In the genomic region with DNA sequence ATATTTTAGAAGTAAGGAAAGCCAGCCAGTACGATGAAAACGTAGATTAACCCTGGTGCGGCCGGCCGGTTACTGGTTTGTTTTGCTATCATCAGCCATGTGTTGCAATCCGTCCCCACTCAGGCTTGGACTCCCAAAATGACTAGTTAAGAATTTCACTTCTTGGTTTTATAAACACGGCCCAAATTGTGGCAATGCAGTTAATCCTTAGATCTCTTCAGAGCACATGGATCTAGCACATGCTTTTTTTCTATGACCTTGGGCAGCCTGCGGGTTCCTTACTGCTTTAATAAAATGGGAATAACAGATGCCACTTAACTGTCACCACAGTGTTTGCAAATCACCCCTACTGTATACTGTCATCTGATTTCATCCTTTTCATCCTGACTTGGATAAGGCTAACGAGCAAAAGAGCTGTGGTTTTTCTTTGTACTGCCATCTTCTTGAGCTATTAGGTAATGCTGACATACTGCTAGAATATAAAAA, we compare ENCODE assay signal across 8 cellular contexts. TPM values are rescaled to one million over a fixed set of nuclear protein-coding genes. Genes with fewer than 3 reads are reported as not detected.
DNase-seq lines count a peak whose midpoint lies in the region; ATAC-seq and TF ChIP-seq lines count a peak whose summit lies in the region.

No MANE protein-coding gene starts in this region.

- WGBS in body of pancreas, 2 donors: 1 to 2% methylated on average over 9 of the region's 9 CpGs
- WGBS in stomach, 5 donors: 2% methylated on average over 9 of the region's 9 CpGs

- H3K9me3 ChIP-seq in body of pancreas (no peaks in the 10 kb centered on the region), stomach (no peaks in the 10 kb centered on the region)

- ATAC-seq in body of pancreas: no peak
- ATAC-seq in HG03571 (IDR thresholded peaks at IDR 0.05; ENCODE audit: unreplicated experiment): no peak
- ATAC-seq in HG03460 (IDR thresholded peaks at IDR 0.05; ENCODE audit: unreplicated experiment): no peak

- H3K36me3 ChIP-seq in body of pancreas (replicated peaks in 1 of 2; ENCODE audit: insufficient read depth in 1 of 2, low read depth in 2 of 2): no peaks in the 10 kb centered on the region
- no peaks in the 10 kb centered on the region for H3K36me3 ChIP-seq in stomach

- intact Hi-C loops in body of pancreas (cut with DNase I): no loop called here
- intact Hi-C loops in stomach (cut with DNase I; ENCODE audit: low total_unique reads): no loop called here

- H3K27ac ChIP-seq in body of pancreas (peak overlapping the region; percentile 97 to 100 (median 98)), stomach (peak overlapping the region; percentile 96 to 100 (median 99))

- peak in 1 of 7 experiments; percentile 14 for TF ChIP-seq CTCF in body of pancreas (IDR thresholded peaks at IDR 0.05)
- no peak for TF ChIP-seq CTCF in stomach (IDR thresholded peaks at IDR 0.05)

- H3K27me3 ChIP-seq in body of pancreas (no peaks in the 10 kb centered on the region), stomach (no peaks in the 10 kb centered on the region)

- no peaks in the 10 kb centered on the region for H3K9me3 Mint-ChIP-seq in activated naive CD4-positive, alpha-beta T cell treated with anti-CD3 and anti-CD28 coated beads, Interleukin-2, amount 50 U/mL, for 24 hours

- H3K27me3 Mint-ChIP-seq in activated naive CD4-positive, alpha-beta T cell treated with anti-CD3 and anti-CD28 coated beads, Interleukin-2, amount 50 U/mL, for 24 hours: no peaks in the 10 kb centered on the region

- H3K36me3 Mint-ChIP-seq in activated naive CD4-positive, alpha-beta T cell treated with anti-CD3 and anti-CD28 coated beads, Interleukin-2, amount 50 U/mL, for 24 hours: peaks cover 25% of the 10 kb centered on the region

- peak overlapping the region; percentile 99 for H3K4me3 Mint-ChIP-seq in activated naive CD4-positive, alpha-beta T cell treated with anti-CD3 and anti-CD28 coated beads, Interleukin-2, amount 50 U/mL, for 24 hours

- peak overlapping the region in 1 of 2 donors; percentile 47 for H3K4me3 ChIP-seq in body of pancreas
- H3K4me3 ChIP-seq in stomach: peak overlapping the region; percentile 57 to 90 (median 82)

- peaks cover 72% of the 10 kb centered on the region for H3K4me1 Mint-ChIP-seq in activated naive CD4-positive, alpha-beta T cell treated with anti-CD3 and anti-CD28 coated beads, Interleukin-2, amount 50 U/mL, for 24 hours

- TF ChIP-seq POLR2A in body of pancreas (IDR thresholded peaks at IDR 0.05) (no peak), stomach (IDR thresholded peaks at IDR 0.05) (no peak)

- no peak for DNase-seq in activated naive CD4-positive, alpha-beta T cell (lab: John Stamatoyannopoulos, UW)
- DNase-seq in NCI-H524 (lab: John Stamatoyannopoulos, UW): peak; percentile 22 to 83
- DNase-seq in body of pancreas: peak in 3 of 4 donors; percentile 13 to 22 (median 15)
- peak; percentile 8 for DNase-seq in kidney tubule cell (ENCODE audit: low spot score)
- DNase-seq in stomach: no peak

- H3K4me1 ChIP-seq in body of pancreas: peaks cover 31% of the 10 kb centered on the region
- peaks cover 14 to 46% (median 31%) of the 10 kb centered on the region in 4 donors for H3K4me1 ChIP-seq in stomach

- H3K27ac Mint-ChIP-seq in activated naive CD4-positive, alpha-beta T cell treated with anti-CD3 and anti-CD28 coated beads, Interleukin-2, amount 50 U/mL, for 24 hours: peak overlapping the region; percentile 99

- TF ChIP-seq EP300 in stomach (IDR thresholded peaks at IDR 0.05): no peak

RNA-seq across cellular contexts. Expression of a gene that starts 1.5 kb away (rescaled TPM):
- 10 to 100 TPM; 39.7 to 58.3 TPM for total RNA-seq in body of pancreas
- 100 to 1,000 TPM in 2 of 5 donors, 10 to 100 TPM in 3; 24.5 to 123 (median 42.6) TPM for total RNA-seq in stomach
- 10 to 100 TPM; 20.2 to 27.8 (median 25.3) TPM for polyA plus RNA-seq in stomach

Comparison
In these comparisons a context has a peak if more than half of its experiments do, and no peak if none do; other contexts are left out.
1. DNase-seq: peak in NCI-H524 (2 of 2), body of pancreas (3 of 4) and kidney tubule cell (single experiment); none in activated naive CD4-positive, alpha-beta T cell (0 of 4) and stomach (single experiment).